Comparison of ENCODE assay signal across 29 cellular contexts in the genomic region with DNA sequence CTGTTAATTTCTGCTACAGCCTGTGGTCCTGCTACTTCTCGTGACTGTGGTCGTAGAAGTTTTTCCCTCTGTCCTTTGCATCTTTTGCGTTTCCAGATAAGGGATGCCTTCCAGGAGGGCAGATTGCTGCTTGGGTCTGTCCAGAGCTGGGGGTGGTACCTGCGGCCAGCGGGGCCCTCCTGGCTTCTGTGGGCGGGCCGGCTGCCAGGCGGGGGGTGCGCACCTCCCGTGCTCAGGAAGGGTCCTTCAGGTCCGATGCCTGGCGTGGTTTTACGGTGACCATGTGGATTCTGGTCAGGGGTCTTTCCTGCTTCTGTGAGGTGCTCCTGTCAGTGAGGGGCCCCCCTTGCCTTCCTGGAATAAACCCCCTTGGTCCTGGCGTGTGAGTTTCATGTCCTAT.
DNase-seq lines count a peak whose midpoint lies in the region; ATAC-seq, FAIRE-seq and TF ChIP-seq lines count a peak whose summit lies in the region.
"Had no signal": no experiment of that assay in that cellular context is flagged by ENCODE, and none has a peak within 500 bp of the region (broad histone marks: within the 10 kb centered on the region; RNA-seq: fewer than 3 reads in every experiment).

No MANE protein-coding gene starts in this region.

- H3K36me3 ChIP-seq in BE2C: no peaks in the 10 kb centered on the region
- no peaks in the 10 kb centered on the region for H3K36me3 ChIP-seq in kidney (ENCODE audit: control insufficient read depth in 1 of 2, insufficient read depth in 2 of 2, low read length in 2 of 2)
- H3K36me3 ChIP-seq: esophagus squamous epithelium, gastrocnemius medialis, MG63, tibial nerve, WERI-Rb-1 had no signal

- no peak overlapping the region for H3K4me3 Mint-ChIP-seq in activated CD4-positive, alpha-beta T cell treated with anti-CD3 and anti-CD28 coated beads for 36 hours
- H3K4me3 Mint-ChIP-seq in activated CD4-positive, alpha-beta T cell treated with anti-CD3 and anti-CD28 coated beads, Interleukin-2, amount 10 ng/mL, durations not matched to agents 24 days and 14 days: no peak overlapping the region
- H3K4me3 Mint-ChIP-seq: CD4-positive, alpha-beta memory T cell; HFFc6; stimulated activated naive CD8-positive, alpha-beta T cell treated with anti-CD3 and anti-CD28 coated beads, Interleukin-15, amount 100 ng/mL, for 72 hours; T-helper 2 cell treated with Interferon-gamma antibody and Interleukin-4, amounts not matched to agents 5 μg/mL and 100 μg/mL, for 36 hours had no signal

- DNase-seq in activated CD4-positive, alpha-beta T cell treated with anti-CD3 and anti-CD28 coated beads for 36 hours: peak; percentile 3
- DNase-seq in activated CD4-positive, alpha-beta T cell treated with anti-CD3 and anti-CD28 coated beads, Interleukin-2, amount 10 ng/mL, durations not matched to agents 24 days and 14 days: no peak
- DNase-seq in BE2C: peak; percentile 2
- peak; percentile 72 for DNase-seq in kidney
- peak; percentile 48 for DNase-seq in posterior vena cava (ENCODE audit: low spot score)
- DNase-seq: activated CD4-positive, alpha-beta T cell treated with anti-CD3 and anti-CD28 coated beads, Interleukin-2, amount 50 U/mL, for 1 hour; amniotic stem cell; CD4-positive, alpha-beta memory T cell; DMS 273 treated with DMSO at 0.1 percent for 48 hours; esophagus squamous epithelium; gastrocnemius medialis; HFFc6; mammary epithelial cell; MG63; NCI-H2081; NCI-H345; NCI-H748 treated with DMSO at 0.1 percent for 48 hours; stimulated activated naive CD8-positive, alpha-beta T cell treated with anti-CD3 and anti-CD28 coated beads, Interleukin-15, amount 100 ng/mL, for 72 hours; WERI-Rb-1 had no signal

- H3K4me3 ChIP-seq in BE2C (ENCODE audit: low read depth, low read length): no peak overlapping the region
- H3K4me3 ChIP-seq in kidney (ENCODE audit: low read length in 2 of 2): no peak overlapping the region
- H3K4me3 ChIP-seq: esophagus squamous epithelium, gastrocnemius medialis, K562, MG63, tibial nerve had no signal

- POLR2A ChIA-PET in activated CD4-positive, alpha-beta T cell treated with anti-CD3 and anti-CD28 coated beads for 36 hours (lab: Charles Lee): no interaction called here

- H3K27me3 Mint-ChIP-seq in activated CD4-positive, alpha-beta T cell treated with anti-CD3 and anti-CD28 coated beads for 36 hours: no peaks in the 10 kb centered on the region
- H3K27me3 Mint-ChIP-seq in activated CD4-positive, alpha-beta T cell treated with anti-CD3 and anti-CD28 coated beads, Interleukin-2, amount 10 ng/mL, durations not matched to agents 24 days and 14 days: peaks cover 1% of the 10 kb centered on the region
- H3K27me3 Mint-ChIP-seq: CD4-positive, alpha-beta memory T cell; stimulated activated naive CD8-positive, alpha-beta T cell treated with anti-CD3 and anti-CD28 coated beads, Interleukin-15, amount 100 ng/mL, for 72 hours had no signal

- peaks cover 35% of the 10 kb centered on the region for H3K4me1 Mint-ChIP-seq in activated CD4-positive, alpha-beta T cell treated with anti-CD3 and anti-CD28 coated beads for 36 hours
- peaks cover 21% of the 10 kb centered on the region for H3K4me1 Mint-ChIP-seq in activated CD4-positive, alpha-beta T cell treated with anti-CD3 and anti-CD28 coated beads, Interleukin-2, amount 10 ng/mL, durations not matched to agents 24 days and 14 days

- no peak overlapping the region for H3K27ac ChIP-seq in kidney (ENCODE audit: low read depth in 2 of 2, low read length in 2 of 2)
- H3K27ac ChIP-seq: 22Rv1, esophagus squamous epithelium, gastrocnemius medialis, neutrophil, RWPE1, WERI-Rb-1 had no signal

- TF ChIP-seq CTCF in BE2C (IDR thresholded peaks at IDR 0.05; ENCODE audit: low read depth, low read length) (no peak), kidney (IDR thresholded peaks at IDR 0.05; ENCODE audit: borderline replicate concordance, extremely low read depth, insufficient read depth) (no peak)

- no peaks in the 10 kb centered on the region for H3K9me3 ChIP-seq in BE2C
- no peaks in the 10 kb centered on the region for H3K9me3 ChIP-seq in kidney (ENCODE audit: control insufficient read depth in 1 of 2, low read length in 2 of 2)
- H3K9me3 ChIP-seq: esophagus squamous epithelium, gastrocnemius medialis, MG63, neutrophil, tibial nerve had no signal

- CTCF ChIA-PET in activated CD4-positive, alpha-beta T cell treated with anti-CD3 and anti-CD28 coated beads for 36 hours (lab: Charles Lee): no interaction called here

- H3K4me1 ChIP-seq in BE2C (no peaks in the 10 kb centered on the region), kidney (ENCODE audit: control insufficient read depth in 1 of 2, insufficient read depth in 1 of 2, low read depth in 1 of 2, low read length in 2 of 2) (peaks cover 0 to 28% of the 10 kb centered on the region in 2 donors)

- no peak for ATAC-seq in activated CD4-positive, alpha-beta T cell treated with anti-CD3 and anti-CD28 coated beads for 36 hours
- ATAC-seq in GM21515 (IDR thresholded peaks at IDR 0.05; ENCODE audit: unreplicated experiment) (no peak), HG03097 (IDR thresholded peaks at IDR 0.05; ENCODE audit: low FRiP score, unreplicated experiment) (no peak), GM18909 (IDR thresholded peaks at IDR 0.05; ENCODE audit: poor library complexity, unreplicated experiment) (no peak)
- ATAC-seq: gastrocnemius medialis; K562; stimulated activated naive CD8-positive, alpha-beta T cell treated with anti-CD3 and anti-CD28 coated beads, Interleukin-15, amount 100 ng/mL, for 72 hours had no signal

- intact Hi-C loops in activated CD4-positive, alpha-beta T cell treated with anti-CD3 and anti-CD28 coated beads for 36 hours (cut with DNase I, micrococcal nuclease): loop anchor here (5.0 to 10.0 kb wide), 3 partner anchors 332 to 688 kb away; partner anchors contain the start of gene MRGPRG (in 1 of the 2)
- intact Hi-C loops in activated CD4-positive, alpha-beta T cell treated with anti-CD3 and anti-CD28 coated beads, Interleukin-2, amount 10 ng/mL, durations not matched to agents 24 days and 14 days (cut with micrococcal nuclease): loop anchor here (5.0 to 10.0 kb wide), 2 partner anchors 87 to 225 kb away; partner anchors contain the start of genes C11orf21, TRPM5 and TSPAN32
- intact Hi-C loops in kidney (cut with DNase I): loop anchor here (5.0 kb wide), 1 partner anchor 102 kb away; no protein-coding TSS in a partner anchor
- intact Hi-C loops in posterior vena cava (cut with DNase I): loop anchor here in 1 of 2 donors (5.0 kb wide), 2 partner anchors 102 to 468 kb away; no protein-coding TSS in a partner anchor

- H3K27me3 ChIP-seq in BE2C: no peaks in the 10 kb centered on the region
- H3K27me3 ChIP-seq: gastrocnemius medialis, MG63, tibial nerve had no signal

- H3K36me3 Mint-ChIP-seq in activated CD4-positive, alpha-beta T cell treated with anti-CD3 and anti-CD28 coated beads for 36 hours (ENCODE audit: low read depth): no peaks in the 10 kb centered on the region
- no peaks in the 10 kb centered on the region for H3K36me3 Mint-ChIP-seq in activated CD4-positive, alpha-beta T cell treated with anti-CD3 and anti-CD28 coated beads, Interleukin-2, amount 10 ng/mL, durations not matched to agents 24 days and 14 days (ENCODE audit: low read depth)

- no peak overlapping the region for H3K27ac Mint-ChIP-seq in activated CD4-positive, alpha-beta T cell treated with anti-CD3 and anti-CD28 coated beads for 36 hours
- no peak overlapping the region for H3K27ac Mint-ChIP-seq in activated CD4-positive, alpha-beta T cell treated with anti-CD3 and anti-CD28 coated beads, Interleukin-2, amount 10 ng/mL, durations not matched to agents 24 days and 14 days
- H3K27ac Mint-ChIP-seq: HFFc6; stimulated activated naive CD8-positive, alpha-beta T cell treated with anti-CD3 and anti-CD28 coated beads, Interleukin-15, amount 100 ng/mL, for 72 hours; T-helper 2 cell treated with Interferon-gamma antibody and Interleukin-4, amounts not matched to agents 5 μg/mL and 100 μg/mL, for 36 hours had no signal

- H3K9me3 Mint-ChIP-seq in activated CD4-positive, alpha-beta T cell treated with anti-CD3 and anti-CD28 coated beads for 36 hours (ENCODE audit: low read depth): no peaks in the 10 kb centered on the region
- no peaks in the 10 kb centered on the region for H3K9me3 Mint-ChIP-seq in activated CD4-positive, alpha-beta T cell treated with anti-CD3 and anti-CD28 coated beads, Interleukin-2, amount 10 ng/mL, durations not matched to agents 24 days and 14 days
- H3K9me3 Mint-ChIP-seq: HFFc6; stimulated activated naive CD8-positive, alpha-beta T cell treated with anti-CD3 and anti-CD28 coated beads, Interleukin-15, amount 100 ng/mL, for 72 hours; T-helper 2 cell treated with Interferon-gamma antibody and Interleukin-4, amounts not matched to agents 5 μg/mL and 100 μg/mL, for 36 hours had no signal

- H3K9ac ChIP-seq in kidney (ENCODE audit: low read length in 2 of 2): no peak overlapping the region

- FAIRE-seq in kidney (lab: Jason Lieb, UNC): no peak
- FAIRE-seq: bronchial epithelial cell, K562 had no signal
